ENCODE assay signal across 31 cellular contexts in genomic region chr19:2762783-2763496, GRCh38. TPM values are rescaled to one million over a fixed set of nuclear protein-coding genes. Genes with fewer than 3 reads are reported as not detected.
"Had no signal": no experiment of that assay in that cellular context is flagged by ENCODE, and none has a peak within 500 bp of the region (broad histone marks: within the 10 kb centered on the region; RNA-seq: fewer than 3 reads in every experiment).

No MANE protein-coding gene starts in this region.

- H3K4me1 ChIP-seq: colonic mucosa, gastrocnemius medialis, heart left ventricle had no signal

- H3K4me3 Mint-ChIP-seq: activated B cell treated with CpG ODN at 0.5 μM for 24 hours; activated CD4-positive, alpha-beta memory T cell treated with anti-CD3 and anti-CD28 coated beads for 36 hours; activated CD8-positive, alpha-beta memory T cell treated with anti-CD3 and anti-CD28 coated beads, Interleukin-2, amount 10 ng/mL, durations not matched to agents 7 days and 5 days; activated CD8-positive, alpha-beta T cell treated with anti-CD3 and anti-CD28 coated beads, Interleukin-2, amount 10 ng/mL, durations not matched to agents 7 days and 5 days; activated naive CD8-positive, alpha-beta T cell; activated T-cell treated with anti-CD3 and anti-CD28 coated beads, Interleukin-2, amount 50 U/mL, for 4 hours; activated T-helper 17 cell treated with anti-CD3 and anti-CD28 coated beads, Interleukin-2, amount 50 U/mL, for 72 hours; endodermal cell; T-helper 17 cell; T-helper 2 cell treated with Interferon-gamma antibody and Interleukin-4, amounts not matched to agents 5 μg/mL and 100 μg/mL, for 36 hours had no signal

- DNase-seq: activated B cell treated with CpG ODN at 0.5 μM for 24 hours; activated CD4-positive, alpha-beta memory T cell treated with anti-CD3 and anti-CD28 coated beads for 36 hours; activated CD4-positive, alpha-beta T cell treated with anti-CD3 and anti-CD28 coated beads for 48 hours; activated CD8-positive, alpha-beta memory T cell treated with anti-CD3 and anti-CD28 coated beads, Interleukin-2, amount 10 ng/mL, durations not matched to agents 7 days and 5 days; activated CD8-positive, alpha-beta memory T cell treated with anti-CD3 and anti-CD28 coated beads, Interleukin-2, amount 50 U/mL, for 4 hours; activated CD8-positive, alpha-beta T cell treated with anti-CD3 and anti-CD28 coated beads, Interleukin-2, amount 10 ng/mL, durations not matched to agents 7 days and 5 days; activated effector memory CD4-positive, alpha-beta T cell treated with Interleukin-2 at 50 U/mL for 16 hours; activated gamma-delta T cell treated with Interleukin-2 at 50 U/mL for 16 hours; activated naive CD4-positive, alpha-beta T cell treated with anti-CD3 and anti-CD28 coated beads, Interleukin-2, amount 50 U/mL, for 16 hours; activated naive CD4-positive, alpha-beta T cell treated with Interleukin-2 at 50 U/mL for 16 hours; activated T-cell treated with anti-CD3 and anti-CD28 coated beads, Interleukin-2, amount 50 U/mL, for 4 hours; amniotic stem cell; anterior cingulate cortex; brain microvascular endothelial cell; colonic mucosa; effector CD8-positive, alpha-beta T cell; endodermal cell; foreskin fibroblast; gastrocnemius medialis; glutamatergic neuron; heart left ventricle; T-helper 1 cell; T-helper 17 cell; T1000; WERI-Rb-1 had no signal

- H3K4me3 ChIP-seq: colonic mucosa, gastrocnemius medialis, heart left ventricle had no signal

- H3K27ac ChIP-seq: brain microvascular endothelial cell, colonic mucosa, gastrocnemius medialis, heart left ventricle, WERI-Rb-1 had no signal

- H3K36me3 Mint-ChIP-seq: activated naive CD8-positive, alpha-beta T cell had no signal

- H3K4me1 Mint-ChIP-seq: activated B cell treated with CpG ODN at 0.5 μM for 24 hours; activated T-helper 17 cell treated with anti-CD3 and anti-CD28 coated beads, Interleukin-2, amount 50 U/mL, for 72 hours; endodermal cell; T-helper 17 cell had no signal

- H3K27me3 ChIP-seq: brain microvascular endothelial cell, colonic mucosa, gastrocnemius medialis, heart left ventricle had no signal

- H3K36me3 ChIP-seq: colonic mucosa had no signal

- ATAC-seq: activated CD4-positive, CD25-positive, alpha-beta regulatory T cell treated with anti-CD3 and anti-CD28 coated beads, Interleukin-2, amount 50 U/mL, for 24 hours; activated CD8-positive, alpha-beta memory T cell treated with anti-CD3 and anti-CD28 coated beads, Interleukin-2, amount 10 ng/mL, durations not matched to agents 7 days and 5 days; activated CD8-positive, alpha-beta T cell treated with anti-CD3 and anti-CD28 coated beads, Interleukin-2, amount 10 ng/mL, durations not matched to agents 7 days and 5 days; activated T-cell treated with anti-CD3 and anti-CD28 coated beads, Interleukin-2, amount 50 U/mL, for 4 hours; activated T-helper 17 cell treated with anti-CD3 and anti-CD28 coated beads, Interleukin-2, amount 50 U/mL, for 72 hours; esophagus mucosa; gastrocnemius medialis; heart left ventricle; T-helper 17 cell had no signal

- H3K9me3 Mint-ChIP-seq: activated B cell treated with CpG ODN at 0.5 μM for 24 hours; activated CD4-positive, alpha-beta memory T cell treated with anti-CD3 and anti-CD28 coated beads for 36 hours; activated T-cell treated with anti-CD3 and anti-CD28 coated beads, Interleukin-2, amount 50 U/mL, for 4 hours; activated T-helper 17 cell treated with anti-CD3 and anti-CD28 coated beads, Interleukin-2, amount 50 U/mL, for 72 hours; endodermal cell; T-helper 2 cell treated with Interferon-gamma antibody and Interleukin-4, amounts not matched to agents 5 μg/mL and 100 μg/mL, for 36 hours had no signal

- H3K27me3 Mint-ChIP-seq: activated B cell treated with CpG ODN at 0.5 μM for 24 hours; activated CD4-positive, alpha-beta memory T cell treated with anti-CD3 and anti-CD28 coated beads for 36 hours; activated CD8-positive, alpha-beta memory T cell treated with anti-CD3 and anti-CD28 coated beads, Interleukin-2, amount 10 ng/mL, durations not matched to agents 7 days and 5 days; activated naive CD8-positive, alpha-beta T cell; activated T-helper 17 cell treated with anti-CD3 and anti-CD28 coated beads, Interleukin-2, amount 50 U/mL, for 72 hours; T-helper 17 cell had no signal

- H3K27ac Mint-ChIP-seq: activated B cell treated with CpG ODN at 0.5 μM for 24 hours; activated CD4-positive, alpha-beta memory T cell treated with anti-CD3 and anti-CD28 coated beads for 36 hours; activated CD8-positive, alpha-beta memory T cell treated with anti-CD3 and anti-CD28 coated beads, Interleukin-2, amount 10 ng/mL, durations not matched to agents 7 days and 5 days; activated CD8-positive, alpha-beta T cell treated with anti-CD3 and anti-CD28 coated beads, Interleukin-2, amount 10 ng/mL, durations not matched to agents 7 days and 5 days; activated naive CD8-positive, alpha-beta T cell; activated T-helper 17 cell treated with anti-CD3 and anti-CD28 coated beads, Interleukin-2, amount 50 U/mL, for 72 hours; endodermal cell; T-helper 17 cell; T-helper 2 cell treated with Interferon-gamma antibody and Interleukin-4, amounts not matched to agents 5 μg/mL and 100 μg/mL, for 36 hours had no signal

- H3K9me3 ChIP-seq: colonic mucosa, gastrocnemius medialis, heart left ventricle had no signal

RNA-seq across cellular contexts. Expression of gene DIRAS1, which starts 41.8 kb away (rescaled TPM):
- total RNA-seq: activated CD8-positive, alpha-beta memory T cell treated with anti-CD3 and anti-CD28 coated beads, Interleukin-2, amount 10 ng/mL, durations not matched to agents 7 days and 5 days; activated CD8-positive, alpha-beta T cell treated with anti-CD3 and anti-CD28 coated beads, Interleukin-2, amount 10 ng/mL, durations not matched to agents 7 days and 5 days; epithelial cell of proximal tubule had no signal
